Comparison of ENCODE assay signal across 11 cellular contexts in genomic region chr4:142550955-142551354, GRCh38.
A peak's percentile ranks its signal among the peaks of the same experiment; 100 is the strongest.
DNase-seq lines count a peak whose midpoint lies in the region; ATAC-seq and TF ChIP-seq lines count a peak whose summit lies in the region.
"Had no signal": no experiment of that assay in that cellular context is flagged by ENCODE, and none has a peak within 500 bp of the region (broad histone marks: within the 10 kb centered on the region; RNA-seq: fewer than 3 reads in every experiment).

No MANE protein-coding gene starts in this region.

- intact Hi-C loops in activated CD8-positive, alpha-beta T cell treated with anti-CD3 and anti-CD28 coated beads for 36 hours (cut with micrococcal nuclease): loop anchor here (10.0 kb wide), 2 partner anchors 164 to 426 kb away; no protein-coding TSS in a partner anchor

- H3K27ac Mint-ChIP-seq in T-helper 2 cell treated with Interferon-gamma antibody and Interleukin-4, amounts not matched to agents 5 μg/mL and 100 μg/mL, for 36 hours: peak overlapping the region; percentile 58
- peak overlapping the region; percentile 79 for H3K27ac Mint-ChIP-seq in activated T-helper 17 cell treated with anti-CD3 and anti-CD28 coated beads, Interleukin-2, amount 50 U/mL, for 72 hours
- H3K27ac Mint-ChIP-seq in nephron progenitor cell: peak overlapping the region; percentile 87
- H3K27ac Mint-ChIP-seq in activated CD8-positive, alpha-beta T cell treated with anti-CD3 and anti-CD28 coated beads for 36 hours: no peak overlapping the region

- H3K9me3 Mint-ChIP-seq in T-helper 2 cell treated with Interferon-gamma antibody and Interleukin-4, amounts not matched to agents 5 μg/mL and 100 μg/mL, for 36 hours: peaks cover 4% of the 10 kb centered on the region
- H3K9me3 Mint-ChIP-seq in activated T-helper 17 cell treated with anti-CD3 and anti-CD28 coated beads, Interleukin-2, amount 50 U/mL, for 72 hours: no peaks in the 10 kb centered on the region
- H3K9me3 Mint-ChIP-seq in nephron progenitor cell: peaks cover 3% of the 10 kb centered on the region
- no peaks in the 10 kb centered on the region for H3K9me3 Mint-ChIP-seq in activated CD8-positive, alpha-beta T cell treated with anti-CD3 and anti-CD28 coated beads for 36 hours

- ATAC-seq in activated T-helper 17 cell treated with anti-CD3 and anti-CD28 coated beads, Interleukin-2, amount 50 U/mL, for 72 hours (replicated peaks): no peak
- no peak for ATAC-seq in GM18505 (IDR thresholded peaks at IDR 0.05; ENCODE audit: unreplicated experiment)
- ATAC-seq in GM21619 (IDR thresholded peaks at IDR 0.05; ENCODE audit: unreplicated experiment): no peak
- no peak for ATAC-seq in activated CD8-positive, alpha-beta T cell treated with anti-CD3 and anti-CD28 coated beads for 36 hours

- no peak overlapping the region for H3K4me3 Mint-ChIP-seq in T-helper 2 cell treated with Interferon-gamma antibody and Interleukin-4, amounts not matched to agents 5 μg/mL and 100 μg/mL, for 36 hours
- H3K4me3 Mint-ChIP-seq in activated T-helper 17 cell treated with anti-CD3 and anti-CD28 coated beads, Interleukin-2, amount 50 U/mL, for 72 hours: peak overlapping the region; percentile 46
- no peak overlapping the region for H3K4me3 Mint-ChIP-seq in nephron progenitor cell
- no peak overlapping the region for H3K4me3 Mint-ChIP-seq in activated CD8-positive, alpha-beta T cell treated with anti-CD3 and anti-CD28 coated beads for 36 hours

- no peaks in the 10 kb centered on the region for H3K27me3 Mint-ChIP-seq in T-helper 2 cell treated with Interferon-gamma antibody and Interleukin-4, amounts not matched to agents 5 μg/mL and 100 μg/mL, for 36 hours (ENCODE audit: low read depth)
- H3K27me3 Mint-ChIP-seq in activated T-helper 17 cell treated with anti-CD3 and anti-CD28 coated beads, Interleukin-2, amount 50 U/mL, for 72 hours: no peaks in the 10 kb centered on the region
- H3K27me3 Mint-ChIP-seq in nephron progenitor cell (ENCODE audit: low read depth, poor library complexity): no peaks in the 10 kb centered on the region
- H3K27me3 Mint-ChIP-seq in activated CD8-positive, alpha-beta T cell treated with anti-CD3 and anti-CD28 coated beads for 36 hours: no peaks in the 10 kb centered on the region

- no peak for TF ChIP-seq POLR2A in GM18505 (IDR thresholded peaks at IDR 0.05; ENCODE audit: borderline replicate concordance, extremely low read depth, insufficient read depth, insufficient read length)

- peaks cover 53% of the 10 kb centered on the region for H3K4me1 Mint-ChIP-seq in T-helper 2 cell treated with Interferon-gamma antibody and Interleukin-4, amounts not matched to agents 5 μg/mL and 100 μg/mL, for 36 hours (ENCODE audit: low read depth)
- H3K4me1 Mint-ChIP-seq in activated T-helper 17 cell treated with anti-CD3 and anti-CD28 coated beads, Interleukin-2, amount 50 U/mL, for 72 hours: peaks cover 33% of the 10 kb centered on the region
- peaks cover 58% of the 10 kb centered on the region for H3K4me1 Mint-ChIP-seq in nephron progenitor cell
- peaks cover 28% of the 10 kb centered on the region for H3K4me1 Mint-ChIP-seq in activated CD8-positive, alpha-beta T cell treated with anti-CD3 and anti-CD28 coated beads for 36 hours (ENCODE audit: low read depth)

- POLR2A ChIA-PET in activated CD8-positive, alpha-beta T cell treated with anti-CD3 and anti-CD28 coated beads for 36 hours (lab: Charles Lee): no interaction called here

- TF ChIP-seq CTCF in nephron progenitor cell (IDR thresholded peaks at IDR 0.05): no peak
- TF ChIP-seq CTCF in activated CD8-positive, alpha-beta T cell treated with anti-CD3 and anti-CD28 coated beads for 36 hours (IDR thresholded peaks at IDR 0.05): no peak

- CTCF ChIA-PET in activated CD8-positive, alpha-beta T cell treated with anti-CD3 and anti-CD28 coated beads for 36 hours (lab: Charles Lee): no interaction called here

- no peak for DNase-seq in T-helper 2 cell treated with Interferon-gamma antibody and Interleukin-4, amounts not matched to agents 5 μg/mL and 100 μg/mL, for 36 hours (ENCODE audit: low spot score)
- DNase-seq in T-helper 2 cell: no peak
- DNase-seq in HT1080 (ENCODE audit: low read depth): peak; percentile 31
- no peak for DNase-seq in nephron progenitor cell
- DNase-seq in activated CD8-positive, alpha-beta T cell treated with anti-CD3 and anti-CD28 coated beads for 36 hours: no peak
- DNase-seq: activated CD4-positive, CD25-positive, alpha-beta regulatory T cell; MG63; small intestine had no signal

- H3K36me3 Mint-ChIP-seq in T-helper 2 cell treated with Interferon-gamma antibody and Interleukin-4, amounts not matched to agents 5 μg/mL and 100 μg/mL, for 36 hours (ENCODE audit: low read depth): peaks cover 5% of the 10 kb centered on the region
- H3K36me3 Mint-ChIP-seq in activated T-helper 17 cell treated with anti-CD3 and anti-CD28 coated beads, Interleukin-2, amount 50 U/mL, for 72 hours (ENCODE audit: low read depth): no peaks in the 10 kb centered on the region
- H3K36me3 Mint-ChIP-seq in nephron progenitor cell (ENCODE audit: low read depth): no peaks in the 10 kb centered on the region
- no peaks in the 10 kb centered on the region for H3K36me3 Mint-ChIP-seq in activated CD8-positive, alpha-beta T cell treated with anti-CD3 and anti-CD28 coated beads for 36 hours (ENCODE audit: low read depth)
